In the genomic region with DNA sequence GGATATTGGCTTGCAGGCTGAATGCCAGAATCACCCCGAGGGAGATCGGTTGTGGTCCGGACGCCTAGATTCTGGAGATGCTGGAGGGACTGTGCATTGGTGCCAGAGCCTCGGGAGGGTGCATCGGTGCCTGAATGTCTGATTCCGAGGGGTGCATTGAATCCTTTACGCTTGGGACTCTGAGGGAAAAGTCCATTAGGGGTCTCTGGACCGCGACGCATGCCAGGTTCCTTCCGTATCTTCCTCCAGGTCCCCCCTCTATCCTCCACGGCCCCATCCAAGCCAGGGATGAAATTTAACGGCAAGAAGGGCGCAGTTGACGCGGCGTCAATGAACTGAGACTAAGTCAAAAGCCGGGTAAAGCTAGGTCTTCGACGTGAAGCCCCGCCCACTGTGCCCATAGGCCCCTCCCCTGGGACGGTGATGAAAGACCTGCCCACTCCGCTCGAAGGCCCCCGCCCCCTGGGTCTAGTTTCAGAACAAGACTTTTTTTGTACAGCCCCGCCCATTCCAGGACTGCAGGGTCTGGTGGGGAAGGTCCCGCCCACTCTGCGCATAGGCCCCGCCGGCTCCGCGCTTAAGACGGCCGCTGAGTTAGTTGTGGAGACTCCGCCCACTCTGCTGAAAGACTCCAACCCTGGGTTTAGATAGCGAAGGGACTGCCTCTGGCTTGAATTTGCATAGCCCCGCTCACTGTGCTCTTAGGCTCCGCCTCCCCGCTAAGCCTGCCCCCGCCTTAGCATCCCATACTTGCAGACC, we compare ENCODE assay signal across 8 cellular contexts. TPM values are rescaled to one million over a fixed set of nuclear protein-coding genes. Genes with fewer than 3 reads are reported as not detected.
DNase-seq lines count a peak whose midpoint lies in the region; ATAC-seq and TF ChIP-seq lines count a peak whose summit lies in the region.

No MANE protein-coding gene starts in this region.

- H3K36me3 Mint-ChIP-seq in IgD-negative memory B cell, result peaks cover 5% of the 10 kb centered on the region

- peak overlapping the region; percentile 67 for H3K27ac ChIP-seq in PC-3 (ENCODE audit: low read length)

- in situ Hi-C loops in Caki2 (cut with HindIII; ENCODE audit: low pct_unique_long_range_greater_than_20kb, low sequenced_read_pairs), result loop anchor here (25.0 kb wide), 1 partner anchor 96 kb away; no protein-coding TSS in a partner anchor

- POLR2A ChIA-PET in PC-3 (lab: Charles Lee; ENCODE audit: unreplicated experiment), result interaction anchor here (0.5 to 1.0 kb wide), 2 partner anchors 135 to 609 kb away, joined by 3 to 15 read pairs; no protein-coding TSS in a partner anchor

- peaks cover 0 to 5% (median 2%) of the 10 kb centered on the region in 3 donors for H3K9me3 Mint-ChIP-seq in IgD-negative memory B cell

- DNase-seq in Caki2 (ENCODE audit: low read depth) (peak; percentile 100), PC-3 (peak; percentile 97)
- DNase-seq in activated T-cell treated with anti-CD3 and anti-CD28 coated beads, Interleukin-2, amount 50 U/mL, for 48 hours, result peak; percentile 97
- DNase-seq in stimulated activated CD8-positive, alpha-beta memory T cell treated with anti-CD3 and anti-CD28 coated beads, Interleukin-4, amount 100 ng/mL, for 4 hours (ENCODE audit: low read depth in 2 of 2, low spot score in 1 of 2), result peak; percentile 82 to 88

- H3K4me1 Mint-ChIP-seq in IgD-negative memory B cell, result peaks cover 6 to 14% (median 12%) of the 10 kb centered on the region in 3 donors

- no peaks in the 10 kb centered on the region for H3K36me3 ChIP-seq in PC-3 (ENCODE audit: low read depth, low read length)
- H3K36me3 ChIP-seq in mucosa of stomach (ENCODE audit: control insufficient read depth, insufficient read depth, low read length), result no peaks in the 10 kb centered on the region

- H3K79me2 ChIP-seq in PC-3 (ENCODE audit: low read length), result no peaks in the 10 kb centered on the region

- intact Hi-C loops in PC-3 (cut with micrococcal nuclease), result loop anchor here (2.0 kb wide), 1 partner anchor 61 kb away; no protein-coding TSS in a partner anchor

- peak overlapping the region; percentile 92 to 98 (median 95) for H3K4me3 Mint-ChIP-seq in IgD-negative memory B cell

- peak overlapping the region; percentile 90 for H3K4me2 ChIP-seq in PC-3 (ENCODE audit: low read length)

- no peaks in the 10 kb centered on the region for H3F3A ChIP-seq in PC-3 (ENCODE audit: low read length, unreplicated experiment)

- peak overlapping the region; percentile 90 for H2AFZ ChIP-seq in PC-3 (ENCODE audit: low read length)

- H3K27me3 Mint-ChIP-seq in IgD-negative memory B cell, result no peaks in the 10 kb centered on the region

- H3K9me3 ChIP-seq in PC-3 (ENCODE audit: low read length) (no peaks in the 10 kb centered on the region), mucosa of stomach (ENCODE audit: control insufficient read depth, low read length) (no peaks in the 10 kb centered on the region)

- peak overlapping the region; percentile 76 to 97 (median 96) for H3K27ac Mint-ChIP-seq in IgD-negative memory B cell

- no peaks in the 10 kb centered on the region for H3K27me3 ChIP-seq in PC-3 (ENCODE audit: low read length)
- no peaks in the 10 kb centered on the region for H3K27me3 ChIP-seq in mucosa of stomach (ENCODE audit: control insufficient read depth, insufficient read depth, low read length)

- no peaks in the 10 kb centered on the region for H3K9me2 ChIP-seq in PC-3 (replicated peaks; ENCODE audit: low read length)

- H3K4me1 ChIP-seq in PC-3 (ENCODE audit: insufficient read depth, low read length) (peaks cover 13% of the 10 kb centered on the region), mucosa of stomach (ENCODE audit: control insufficient read depth, insufficient read depth, low read length) (peaks cover 17% of the 10 kb centered on the region)

- H3K4me3 ChIP-seq in PC-3 (ENCODE audit: low read length), result peak overlapping the region; percentile 69
- H3K4me3 ChIP-seq in mucosa of stomach (ENCODE audit: low read length), result peak overlapping the region; percentile 37

- CTCF ChIA-PET in PC-3 (lab: Charles Lee), result interaction anchor here (0.9 kb wide), 1 partner anchor 21 kb away, joined by 3 read pairs; no protein-coding TSS in a partner anchor

- H4K20me1 ChIP-seq in PC-3 (ENCODE audit: low read length), result no peaks in the 10 kb centered on the region

- ATAC-seq in GM21528 (IDR thresholded peaks at IDR 0.05; ENCODE audit: low FRiP score, unreplicated experiment) (peak; percentile 57), PC-3 (peak; percentile 86), esophagus mucosa (peak; percentile 85)

- no TSS peak for BruUV-seq in PC-3 (replicated peaks; lab: Mats Ljungman, UMichigan)

- no peak for TF ChIP-seq CTCF in PC-3 (conservative IDR thresholded peaks at IDR 0.05; ENCODE audit: low read depth, low read length)

- H3K9ac ChIP-seq in PC-3 (ENCODE audit: low read length) (peak overlapping the region; percentile 58; the same call in 1 of the 2 replicates), mucosa of stomach (ENCODE audit: low read length) (peak overlapping the region; percentile 50)

RNA-seq across cellular contexts. Expression of gene ZNF575, which starts 0.7 kb away (rescaled TPM):
- total RNA-seq in Caki2 (2014; rRNA removed; shearing (Covaris generic); ENCODE audit: low replicate concordance), result not detected in 2 replicates
- polyA plus RNA-seq in IgD-negative memory B cell, result 2.9 TPM
- total RNA-seq in PC-3 (2014; rRNA removed) (0.98 TPM in 1 of 2 replicates, not detected in the other), esophagus mucosa (0.72 TPM)

RNA-seq across cellular contexts. Expression of gene ETHE1, which starts 6.7 kb away (rescaled TPM):
- 206 and 293 TPM in 2 replicates for total RNA-seq in Caki2 (2014; rRNA removed; shearing (Covaris generic); ENCODE audit: low replicate concordance)
- 25.2 TPM for polyA plus RNA-seq in IgD-negative memory B cell
- total RNA-seq in PC-3 (2014; rRNA removed), result 34.2 and 44.9 TPM in 2 replicates
- 81.9 TPM for total RNA-seq in esophagus mucosa

RNA-seq across cellular contexts. Expression of gene PHLDB3, which starts 29.2 kb away (rescaled TPM):
- total RNA-seq in Caki2 (2014; rRNA removed; shearing (Covaris generic); ENCODE audit: low replicate concordance), result 36.3 and 38.9 TPM in 2 replicates
- polyA plus RNA-seq in IgD-negative memory B cell, result 6.8 TPM
- total RNA-seq in PC-3 (2014; rRNA removed) (29.0 and 36.0 TPM in 2 replicates), esophagus mucosa (52.2 TPM)

RNA-seq across cellular contexts. Expression of gene XRCC1, which starts 41.6 kb away (rescaled TPM):
- total RNA-seq in Caki2 (2014; rRNA removed; shearing (Covaris generic); ENCODE audit: low replicate concordance), result 53.5 and 73.0 TPM in 2 replicates
- polyA plus RNA-seq in IgD-negative memory B cell, result 23.6 TPM
- total RNA-seq in PC-3 (2014; rRNA removed) (23.4 and 43.1 TPM in 2 replicates), esophagus mucosa (15.6 TPM)

RNA-seq across cellular contexts. Expression of gene PINLYP, which starts 41.9 kb away (rescaled TPM):
- 1.7 TPM in 1 of 2 replicates, not detected in the other for total RNA-seq in Caki2 (2014; rRNA removed; shearing (Covaris generic); ENCODE audit: low replicate concordance)
- not detected for polyA plus RNA-seq in IgD-negative memory B cell
- 0.18 TPM in 1 of 2 replicates, not detected in the other for total RNA-seq in PC-3 (2014; rRNA removed)
- 9.1 TPM for total RNA-seq in esophagus mucosa

Comparison
In these comparisons a context has a peak if more than half of its experiments do, and no peak if none do; other contexts are left out.
1. Peak in every context shown above with its lines: DNase-seq, ATAC-seq, H3K4me3 ChIP-seq and H3K27ac ChIP-seq.